Comparison of ENCODE assay signal across 9 cellular contexts in the genomic region with DNA sequence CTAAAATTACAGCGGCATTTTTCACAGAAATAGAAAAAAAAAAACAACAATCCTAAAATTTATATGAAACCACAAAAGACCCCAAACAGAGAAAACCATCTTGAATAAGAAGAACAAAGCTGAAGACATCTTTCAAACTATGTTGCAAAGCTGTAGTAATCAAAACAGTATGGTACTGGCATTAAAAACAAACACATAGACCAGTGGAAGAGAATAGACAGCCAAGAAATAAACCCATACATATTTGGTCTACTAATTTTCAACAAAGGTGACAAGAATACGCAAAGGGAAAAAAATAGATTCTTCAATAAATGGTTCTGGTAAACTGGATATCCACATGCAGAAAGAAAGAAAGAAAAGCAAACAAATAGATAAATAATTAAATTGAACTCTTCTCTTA. TPM values are rescaled to one million over a fixed set of nuclear protein-coding genes. Genes with fewer than 3 reads are reported as not detected.
"Had no signal": no experiment of that assay in that cellular context is flagged by ENCODE, and none has a peak within 500 bp of the region (broad histone marks: within the 10 kb centered on the region; RNA-seq: fewer than 3 reads in every experiment).

No MANE protein-coding gene starts in this region.

- ATAC-seq: HepG2 had no signal

- DNase-seq: IMR-90, KBM-7, KG1 had no signal

- H3K4me1 Mint-ChIP-seq: IgD-negative memory B cell had no signal

- H3K27ac Mint-ChIP-seq: IgD-negative memory B cell had no signal

- H3K9ac ChIP-seq: KMS-11 had no signal

- FAIRE-seq: HepG2, HTR-8/SVneo had no signal

- H3K27ac ChIP-seq: HL-60, KMS-11 had no signal

- H3K4me2 ChIP-seq: KMS-11 had no signal

- H3K27me3 Mint-ChIP-seq: IgD-negative memory B cell had no signal

RNA-seq across cellular contexts. Expression of gene HECW2, which starts 37.2 kb away (rescaled TPM):
- total RNA-seq: HT-29 had no signal
- polyA plus RNA-seq: HepG2 had no signal
